In genomic region chr5:95823241-95823737, GRCh38 we compare ENCODE assay signal across 8 cellular contexts. TPM values are rescaled to one million over a fixed set of nuclear protein-coding genes. Genes with fewer than 3 reads are reported as not detected.
DNase-seq lines count a peak whose midpoint lies in the region; ATAC-seq, FAIRE-seq and TF ChIP-seq lines count a peak whose summit lies in the region.

No MANE protein-coding gene starts in this region.

- no peaks in the 10 kb centered on the region for H3K27me3 Mint-ChIP-seq in activated CD8-positive, alpha-beta T cell treated with anti-CD3 and anti-CD28 coated beads, Interleukin-2, amount 10 ng/mL, durations not matched to agents 7 days and 5 days (ENCODE audit: low read depth)

- ATAC-seq in activated CD8-positive, alpha-beta T cell treated with anti-CD3 and anti-CD28 coated beads, Interleukin-2, amount 10 ng/mL, durations not matched to agents 7 days and 5 days, result peak; percentile 6
- no peak for ATAC-seq in left lobe of liver
- no peak for ATAC-seq in HG03442 (IDR thresholded peaks at IDR 0.05; ENCODE audit: unreplicated experiment)

- peaks cover 68% of the 10 kb centered on the region for H3K4me1 Mint-ChIP-seq in activated CD8-positive, alpha-beta T cell treated with anti-CD3 and anti-CD28 coated beads, Interleukin-2, amount 10 ng/mL, durations not matched to agents 7 days and 5 days (ENCODE audit: low read depth)

- H3K9me3 Mint-ChIP-seq in activated CD8-positive, alpha-beta T cell treated with anti-CD3 and anti-CD28 coated beads, Interleukin-2, amount 10 ng/mL, durations not matched to agents 7 days and 5 days (ENCODE audit: insufficient read depth), result no peaks in the 10 kb centered on the region

- H3K36me3 ChIP-seq in testis (ENCODE audit: low read depth, missing control alignments), result no peaks in the 10 kb centered on the region

- H3K27ac Mint-ChIP-seq in activated CD8-positive, alpha-beta T cell treated with anti-CD3 and anti-CD28 coated beads, Interleukin-2, amount 10 ng/mL, durations not matched to agents 7 days and 5 days, result peak overlapping the region; percentile 88

- no peaks in the 10 kb centered on the region for H3K9me3 ChIP-seq in testis

- CTCF ChIA-PET in activated CD8-positive, alpha-beta T cell treated with anti-CD3 and anti-CD28 coated beads, Interleukin-2, amount 10 ng/mL, durations not matched to agents 7 days and 5 days (lab: Charles Lee), result interaction anchor here (1.3 to 9.8 kb wide), 11 partner anchors 9 to 179 kb away, joined by 3 to 130 read pairs (median 9); no protein-coding TSS in a partner anchor

- TF ChIP-seq POLR2A in testis (IDR thresholded peaks at IDR 0.05), result no peak

- DNase-seq in DMS53 (lab: John Stamatoyannopoulos, UW), result peak; percentile 22
- DNase-seq in DMS53 treated with DMSO at 0.1 percent for 48 hours (lab: John Stamatoyannopoulos, UW; ENCODE audit: unreplicated experiment), result no peak
- no peak for DNase-seq in activated CD8-positive, alpha-beta T cell treated with anti-CD3 and anti-CD28 coated beads, Interleukin-2, amount 10 ng/mL, durations not matched to agents 7 days and 5 days
- DNase-seq in left lobe of liver (ENCODE audit: low spot score), result peak; percentile 39
- DNase-seq in testis, result no peak
- no peak for DNase-seq in NCI-H510A treated with DMSO at 0.1 percent for 48 hours (lab: John Stamatoyannopoulos, UW)
- DNase-seq in urothelium cell line (ENCODE audit: low spot score), result no peak

- FAIRE-seq in urothelium cell line (lab: Jason Lieb, UNC), result no peak

- H3K27ac ChIP-seq in testis, result peak overlapping the region; percentile 61 to 83

- TF ChIP-seq CTCF in testis (IDR thresholded peaks at IDR 0.05), result no peak

- peaks cover 17% of the 10 kb centered on the region for H3K36me3 Mint-ChIP-seq in activated CD8-positive, alpha-beta T cell treated with anti-CD3 and anti-CD28 coated beads, Interleukin-2, amount 10 ng/mL, durations not matched to agents 7 days and 5 days (ENCODE audit: low read depth)

- peak overlapping the region in 1 of 2 donors; percentile 81 for H3K4me3 ChIP-seq in testis

- POLR2A ChIA-PET in activated CD8-positive, alpha-beta T cell treated with anti-CD3 and anti-CD28 coated beads, Interleukin-2, amount 10 ng/mL, durations not matched to agents 7 days and 5 days (lab: Charles Lee), result interaction anchor here (1.0 to 6.7 kb wide), 7 partner anchors 8 to 839 kb away, joined by 3 to 53 read pairs (median 4); partner anchors contain the start of gene CAST

- H3K4me3 Mint-ChIP-seq in activated CD8-positive, alpha-beta T cell treated with anti-CD3 and anti-CD28 coated beads, Interleukin-2, amount 10 ng/mL, durations not matched to agents 7 days and 5 days, result peak overlapping the region; percentile 97

- H3K4me1 ChIP-seq in testis, result peaks cover 20% of the 10 kb centered on the region

- intact Hi-C loops in testis (cut with DNase I; ENCODE audit: low total_unique reads), result no loop called here

- 28 to 41% methylated on average over 7 of the region's 7 CpGs for WGBS in testis, 2 donors

- H3K27me3 ChIP-seq in testis, result no peaks in the 10 kb centered on the region

RNA-seq across cellular contexts. Expression of gene GLRX, which starts 0.8 kb away (rescaled TPM):
- 10 to 100 TPM; 65.4 to 67.4 TPM for total RNA-seq in activated CD8-positive, alpha-beta T cell treated with anti-CD3 and anti-CD28 coated beads, Interleukin-2, amount 10 ng/mL, durations not matched to agents 7 days and 5 days
- total RNA-seq in left lobe of liver, result 41.3 TPM
- total RNA-seq in testis, result 1 to 10 TPM; 4.5 to 5.4 TPM
- 15.0 TPM for polyA plus RNA-seq in testis (ENCODE audit: insufficient read depth, low read depth, low replicate concordance)

Comparison
In these comparisons a context has a peak if more than half of its experiments do, and no peak if none do; other contexts are left out.
1. DNase-seq: peak in DMS53 (single experiment) and left lobe of liver (single experiment); none in DMS53 treated with DMSO at 0.1 percent for 48 hours (single experiment), activated CD8-positive, alpha-beta T cell treated with anti-CD3 and anti-CD28 coated beads, Interleukin-2, amount 10 ng/mL, durations not matched to agents 7 days and 5 days (single experiment), testis (single experiment), NCI-H510A treated with DMSO at 0.1 percent for 48 hours (single experiment) and urothelium cell line (single experiment).